ENCODE assay signal across 7 cellular contexts in the genomic region with DNA sequence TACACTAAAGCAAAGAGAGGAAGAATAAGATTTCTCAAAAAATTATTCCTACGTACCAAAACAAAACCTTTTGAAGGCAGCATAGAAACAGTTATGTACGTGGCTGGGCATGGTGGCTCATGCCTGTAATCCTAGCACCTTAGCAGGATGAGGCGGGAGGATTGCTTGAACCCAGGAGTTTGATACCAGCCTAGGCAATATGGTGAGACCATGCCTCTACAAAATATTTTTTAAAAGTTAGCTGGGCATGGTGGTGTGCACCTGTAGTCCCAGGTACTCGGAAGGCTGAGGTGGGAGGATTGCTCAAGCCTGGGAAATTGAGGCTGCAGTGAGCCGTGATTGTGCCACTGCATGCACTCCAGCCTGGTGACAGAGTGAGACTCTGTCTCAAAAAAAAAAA. TPM values are rescaled to one million over a fixed set of nuclear protein-coding genes. Genes with fewer than 3 reads are reported as not detected.
"Had no signal": no experiment of that assay in that cellular context is flagged by ENCODE, and none has a peak within 500 bp of the region (broad histone marks: within the 10 kb centered on the region; RNA-seq: fewer than 3 reads in every experiment).

No MANE protein-coding gene starts in this region.

- H3K4me1 Mint-ChIP-seq: GM23338, H9, IgD-negative memory B cell had no signal

- H3K27ac ChIP-seq: HL-60 had no signal

- H3K4me3 Mint-ChIP-seq: GM23338, H9, IgD-negative memory B cell had no signal

- H3K27ac Mint-ChIP-seq: GM23338, H9, IgD-negative memory B cell had no signal

- ATAC-seq: GM23338, HepG2 had no signal

- H3K4me3 ChIP-seq: GM23338 had no signal

- DNase-seq: H9, HCEC 1CT, KBM-7 had no signal

- H3K9me3 Mint-ChIP-seq: GM23338, H9, IgD-negative memory B cell had no signal

RNA-seq across cellular contexts. Expression of a gene that starts 14.9 kb away (rescaled TPM):
- polyA plus RNA-seq: IgD-negative memory B cell had no signal
